Comparison of ENCODE assay signal across 18 cellular contexts in the genomic region with DNA sequence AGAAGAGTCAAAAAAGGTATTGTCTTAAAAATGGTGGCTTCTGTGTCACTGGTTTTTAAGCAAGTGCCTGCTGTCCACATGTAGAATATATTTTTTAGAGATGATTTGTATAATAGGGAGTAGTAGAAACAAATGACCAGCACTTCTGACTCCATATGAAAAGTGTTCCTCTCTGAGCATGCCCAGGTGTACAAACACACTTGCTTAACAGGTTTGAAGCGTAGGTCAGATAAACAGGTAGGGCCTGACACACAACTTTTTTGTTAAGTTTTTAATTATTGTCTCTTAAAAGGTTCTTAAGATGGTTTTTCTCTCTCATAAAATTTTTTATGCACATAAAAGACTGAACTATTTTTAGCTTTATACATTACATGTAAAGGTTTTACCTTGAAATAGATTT.
"Had no signal": no experiment of that assay in that cellular context is flagged by ENCODE, and none has a peak within 500 bp of the region (broad histone marks: within the 10 kb centered on the region; RNA-seq: fewer than 3 reads in every experiment).

No MANE protein-coding gene starts in this region.

- H3K27ac ChIP-seq: neutrophil, parathyroid adenoma, stomach, thyroid gland, upper lobe of left lung had no signal

- H3K4me1 Mint-ChIP-seq: memory B cell; natural killer cell; stimulated activated effector memory CD8-positive, alpha-beta T cell treated with anti-CD3 and anti-CD28 coated beads, Interleukin-12 subunit alpha, Interleukin-12 subunit beta, amount 100 ng/mL, for 72 hours had no signal

- H3K27me3 ChIP-seq: neutrophil, right atrium auricular region, stomach, thyroid gland, upper lobe of left lung had no signal

- H3K79me2 ChIP-seq: parathyroid adenoma had no signal

- H3K4me3 Mint-ChIP-seq: effector memory CD8-positive, alpha-beta T cell; memory B cell; natural killer cell; stimulated activated effector memory CD8-positive, alpha-beta T cell treated with anti-CD3 and anti-CD28 coated beads, Interleukin-12 subunit alpha, Interleukin-12 subunit beta, amount 100 ng/mL, for 72 hours had no signal

- H3K4me2 ChIP-seq: smooth muscle cell had no signal

- H3K36me3 Mint-ChIP-seq: memory B cell; natural killer cell; stimulated activated effector memory CD8-positive, alpha-beta T cell treated with anti-CD3 and anti-CD28 coated beads, Interleukin-12 subunit alpha, Interleukin-12 subunit beta, amount 100 ng/mL, for 72 hours had no signal

- H3K27me3 Mint-ChIP-seq: effector memory CD8-positive, alpha-beta T cell; memory B cell had no signal

- ATAC-seq: effector memory CD8-positive, alpha-beta T cell; natural killer cell; sciatic nerve; stimulated activated effector memory CD8-positive, alpha-beta T cell treated with anti-CD3 and anti-CD28 coated beads, Interleukin-12 subunit alpha, Interleukin-12 subunit beta, amount 100 ng/mL, for 72 hours had no signal

- H3K36me3 ChIP-seq: neutrophil, prostate gland, right atrium auricular region, stomach, thyroid gland, upper lobe of left lung had no signal

- DNase-seq: cortex of kidney; effector memory CD8-positive, alpha-beta T cell; natural killer cell; stimulated activated CD4-positive, alpha-beta T cell treated with anti-CD3 and anti-CD28 coated beads, Interleukin-2, amount 100 ng/mL, for 24 hours; stimulated activated CD4-positive, alpha-beta T cell treated with anti-CD3 and anti-CD28 coated beads, Interleukin-4, amount 100 ng/mL, for 24 hours; stimulated activated naive CD4-positive, alpha-beta T cell treated with Interleukin-2 at 50 U/mL for 16 hours; stomach; thyroid gland; upper lobe of left lung had no signal

- H2AFZ ChIP-seq: parathyroid adenoma had no signal

- H3K9me3 ChIP-seq: neutrophil, prostate gland, right atrium auricular region, stomach, thyroid gland, upper lobe of left lung had no signal

- H3K27ac Mint-ChIP-seq: effector memory CD8-positive, alpha-beta T cell; memory B cell; natural killer cell; stimulated activated effector memory CD8-positive, alpha-beta T cell treated with anti-CD3 and anti-CD28 coated beads, Interleukin-12 subunit alpha, Interleukin-12 subunit beta, amount 100 ng/mL, for 72 hours had no signal

- H3K4me3 ChIP-seq: lung, prostate gland, right atrium auricular region, smooth muscle cell, stomach, thyroid gland, upper lobe of left lung had no signal

- H3K4me1 ChIP-seq: parathyroid adenoma, prostate gland, right atrium auricular region, stomach, upper lobe of left lung had no signal
